In the genomic region with DNA sequence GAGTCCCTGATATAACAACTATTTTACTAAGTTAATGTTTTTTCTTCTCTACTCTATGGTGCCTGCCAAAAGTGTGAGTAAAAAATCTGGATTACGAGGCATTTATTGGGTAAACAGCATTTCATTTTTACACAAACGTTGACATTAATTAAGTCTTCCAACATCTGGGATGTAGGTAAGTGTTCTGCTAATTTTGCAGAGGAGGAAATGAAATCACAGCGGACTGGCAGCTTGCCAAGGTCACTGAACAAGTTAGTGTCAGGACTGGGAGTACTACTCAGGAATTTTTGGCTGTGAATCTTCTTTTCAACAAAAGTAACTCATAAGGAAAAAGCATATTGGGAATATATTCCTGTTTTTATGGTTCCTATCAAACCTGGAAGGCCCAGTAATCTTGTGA, we compare ENCODE assay signal across 12 cellular contexts.
DNase-seq lines count a peak whose midpoint lies in the region; ATAC-seq and TF ChIP-seq lines count a peak whose summit lies in the region.
"Had no signal": no experiment of that assay in that cellular context is flagged by ENCODE, and none has a peak within 500 bp of the region (broad histone marks: within the 10 kb centered on the region; RNA-seq: fewer than 3 reads in every experiment).

No MANE protein-coding gene starts in this region.

- H3K4me3 ChIP-seq in BE2C (ENCODE audit: low read depth, low read length) (no peak overlapping the region), Peyer's patch (no peak overlapping the region), fibroblast of the aortic adventitia (ENCODE audit: low read depth, low read length) (no peak overlapping the region), neuron (ENCODE audit: low read length) (no peak overlapping the region)
- no peak overlapping the region for H3K4me3 ChIP-seq in effector memory CD4-positive, alpha-beta T cell (ENCODE audit: insufficient read depth, low read depth, low read length, poor library complexity, severe bottlenecking)

- no peak for TF ChIP-seq POLR2A in Peyer's patch (IDR thresholded peaks at IDR 0.05)

- no peaks in the 10 kb centered on the region for H3K9me3 ChIP-seq in BE2C
- no peaks in the 10 kb centered on the region for H3K9me3 ChIP-seq in Peyer's patch
- no peaks in the 10 kb centered on the region for H3K9me3 ChIP-seq in neuron (ENCODE audit: low read length)
- H3K9me3 ChIP-seq in effector memory CD4-positive, alpha-beta T cell (ENCODE audit: control insufficient read depth, low read length): no peaks in the 10 kb centered on the region

- peak overlapping the region; percentile 26 for H2AFZ ChIP-seq in neuron (ENCODE audit: low read depth, low read length)

- H3K27ac ChIP-seq in Peyer's patch: no peak overlapping the region
- H3K27ac ChIP-seq in effector memory CD4-positive, alpha-beta T cell (ENCODE audit: insufficient read depth, low read length, poor library complexity, severe bottlenecking): no peak overlapping the region

- POLR2A ChIA-PET in HEK293T (lab: Yijun Ruan, JAX): no interaction called here

- CTCF ChIA-PET in HEK293T (lab: Yijun Ruan, JAX): no interaction called here

- DNase-seq in BE2C: peak; percentile 51
- peak in 2 of 3 donors; percentile 22 to 63 for DNase-seq in Peyer's patch
- peak; percentile 58 for DNase-seq in fibroblast of the aortic adventitia (ENCODE audit: low read depth)
- no peak for DNase-seq in effector memory CD4-positive, alpha-beta T cell
- DNase-seq in HEK293T (ENCODE audit: extremely low spot score): no peak
- no peak for DNase-seq in DMS79 (lab: John Stamatoyannopoulos, UW)
- DNase-seq: activated CD4-positive, alpha-beta T cell treated with anti-CD3 and anti-CD28 coated beads, Interleukin-2, amount 10 ng/mL, durations not matched to agents 24 days and 14 days; hypothalamus; NCI-H226 had no signal

- ATAC-seq in GM18520 (IDR thresholded peaks at IDR 0.05; ENCODE audit: unreplicated experiment): no peak
- ATAC-seq: stimulated activated effector memory CD8-positive, alpha-beta T cell treated with anti-CD3 and anti-CD28 coated beads, Interleukin-12 subunit alpha, Interleukin-12 subunit beta, amount 100 ng/mL, for 72 hours had no signal

- H3K27me3 ChIP-seq in BE2C (no peaks in the 10 kb centered on the region), Peyer's patch (no peaks in the 10 kb centered on the region), neuron (ENCODE audit: insufficient read depth, low read length) (no peaks in the 10 kb centered on the region)
- no peaks in the 10 kb centered on the region for H3K27me3 ChIP-seq in effector memory CD4-positive, alpha-beta T cell (replicated peaks; ENCODE audit: control insufficient read depth, insufficient read depth, low read length, poor library complexity, severe bottlenecking)

- H3K36me3 ChIP-seq in BE2C: no peaks in the 10 kb centered on the region
- H3K36me3 ChIP-seq in Peyer's patch: no peaks in the 10 kb centered on the region
- no peaks in the 10 kb centered on the region for H3K36me3 ChIP-seq in neuron (ENCODE audit: insufficient read depth, low read length)
- H3K36me3 ChIP-seq in effector memory CD4-positive, alpha-beta T cell (ENCODE audit: control insufficient read depth, insufficient read depth, low read length): no peaks in the 10 kb centered on the region

- no peaks in the 10 kb centered on the region for H3K4me1 ChIP-seq in BE2C
- H3K4me1 ChIP-seq in Peyer's patch: no peaks in the 10 kb centered on the region
- H3K4me1 ChIP-seq in neuron (ENCODE audit: insufficient read depth, low read length): no peaks in the 10 kb centered on the region
- H3K4me1 ChIP-seq in effector memory CD4-positive, alpha-beta T cell (ENCODE audit: control insufficient read depth, insufficient read depth, low read length, poor library complexity, severe bottlenecking): no peaks in the 10 kb centered on the region

- TF ChIP-seq CTCF in BE2C (IDR thresholded peaks at IDR 0.05; ENCODE audit: low read depth, low read length) (no peak), Peyer's patch (IDR thresholded peaks at IDR 0.05) (no peak), fibroblast of the aortic adventitia (IDR thresholded peaks at IDR 0.05; ENCODE audit: insufficient read depth, low read length) (no peak)

TF ChIP-seq in HEK293T, 16 proteins besides CTCF, POLR2A, EP300 and RAD21:
- no peak for TF ChIP-seq FOXA1 (IDR thresholded peaks at IDR 0.05)
- no peak for TF ChIP-seq BHLHE40 (IDR thresholded peaks at IDR 0.05; ENCODE audit: borderline replicate concordance)
- TF ChIP-seq SUZ12 (IDR thresholded peaks at IDR 0.05): no peak
- TF ChIP-seq FOXM1 (IDR thresholded peaks at IDR 0.05; ENCODE audit: borderline replicate concordance): no peak
- no peak for TF ChIP-seq CTBP1 (IDR thresholded peaks at IDR 0.05; ENCODE audit: borderline replicate concordance)
- TF ChIP-seq HDGF (IDR thresholded peaks at IDR 0.05; ENCODE audit: borderline replicate concordance): no peak
- no peak for TF ChIP-seq FOXK2 (IDR thresholded peaks at IDR 0.05)
- TF ChIP-seq SP1 (IDR thresholded peaks at IDR 0.05): no peak
- no peak for TF ChIP-seq NFRKB (IDR thresholded peaks at IDR 0.05)

Comparison
In these comparisons a context has a peak if more than half of its experiments do, and no peak if none do; other contexts are left out.
1. DNase-seq: peak in BE2C (single experiment), Peyer's patch (2 of 3) and fibroblast of the aortic adventitia (single experiment); none in effector memory CD4-positive, alpha-beta T cell (0 of 3), HEK293T (single experiment) and DMS79 (single experiment).